In genomic region chr10:6737080-6737641, GRCh38 we compare ENCODE assay signal across 16 cellular contexts.
DNase-seq lines count a peak whose midpoint lies in the region; ATAC-seq and TF ChIP-seq lines count a peak whose summit lies in the region.
"Had no signal": no experiment of that assay in that cellular context is flagged by ENCODE, and none has a peak within 500 bp of the region (broad histone marks: within the 10 kb centered on the region; RNA-seq: fewer than 3 reads in every experiment).

No MANE protein-coding gene starts in this region.

- peak overlapping the region; percentile 74 for H3K27ac Mint-ChIP-seq in Calu3 (ENCODE audit: unreplicated experiment)
- H3K27ac Mint-ChIP-seq in naive thymus-derived CD4-positive, alpha-beta T cell, result no peak overlapping the region
- H3K27ac Mint-ChIP-seq in HFFc6, result no peak overlapping the region; the same call in 1 of the 2 replicates
- H3K27ac Mint-ChIP-seq: activated naive CD8-positive, alpha-beta T cell treated with anti-CD3 and anti-CD28 coated beads, Interleukin-2, amount 50 U/mL, for 24 hours; IgD-negative memory B cell had no signal

- no peaks in the 10 kb centered on the region for H3K27me3 Mint-ChIP-seq in Calu3 (ENCODE audit: unreplicated experiment)
- H3K27me3 Mint-ChIP-seq in naive thymus-derived CD4-positive, alpha-beta T cell, result peaks cover 28 to 47% (median 41%) of the 10 kb centered on the region in 5 donors
- peaks cover 4% of the 10 kb centered on the region for H3K27me3 Mint-ChIP-seq in HFFc6 (ENCODE audit: insufficient read depth)

- H3K4me3 Mint-ChIP-seq in Calu3 (ENCODE audit: low read depth, unreplicated experiment) (peak overlapping the region; percentile 79), HFFc6 (no peak overlapping the region)
- no peak overlapping the region for H3K4me3 Mint-ChIP-seq in naive thymus-derived CD4-positive, alpha-beta T cell
- H3K4me3 Mint-ChIP-seq: activated naive CD8-positive, alpha-beta T cell treated with anti-CD3 and anti-CD28 coated beads, Interleukin-2, amount 50 U/mL, for 24 hours; IgD-negative memory B cell had no signal

- H3K27me3 ChIP-seq in naive thymus-derived CD4-positive, alpha-beta T cell (ENCODE audit: control insufficient read depth in 2 of 2, insufficient read depth in 2 of 2, low read length in 2 of 2), result peaks cover 0 to 5% of the 10 kb centered on the region in 2 donors
- H3K27me3 ChIP-seq: BLaER1 had no signal

- peaks cover 48% of the 10 kb centered on the region for H3K36me3 Mint-ChIP-seq in Calu3 (ENCODE audit: insufficient read depth, unreplicated experiment)
- H3K36me3 Mint-ChIP-seq in naive thymus-derived CD4-positive, alpha-beta T cell, result no peaks in the 10 kb centered on the region
- H3K36me3 Mint-ChIP-seq in HFFc6 (ENCODE audit: low read depth), result no peaks in the 10 kb centered on the region
- H3K36me3 Mint-ChIP-seq: IgD-negative memory B cell had no signal

- intact Hi-C loops in Calu3 (cut with micrococcal nuclease; ENCODE audit: unreplicated experiment) (loop anchor here (5.0 to 10.0 kb wide), 3 partner anchors 60 to 950 kb away; no protein-coding TSS in a partner anchor), mucosa of descending colon (cut with DNase I, micrococcal nuclease) (no loop called here)
- intact Hi-C loops in naive thymus-derived CD4-positive, alpha-beta T cell (cut with micrococcal nuclease), result no loop called here

- H3K27ac ChIP-seq in naive thymus-derived CD4-positive, alpha-beta T cell (ENCODE audit: low read depth, low read length), result no peak overlapping the region
- H3K27ac ChIP-seq: BLaER1, esophagus muscularis mucosa had no signal

- H3K9me3 ChIP-seq in naive thymus-derived CD4-positive, alpha-beta T cell (ENCODE audit: control insufficient read depth in 2 of 3, low read length in 3 of 3), result no peaks in the 10 kb centered on the region
- no peaks in the 10 kb centered on the region for H3K9me3 ChIP-seq in mucosa of descending colon
- H3K9me3 ChIP-seq: BLaER1, esophagus muscularis mucosa had no signal

- CTCF ChIA-PET in Calu3 (lab: Charles Lee), result interaction anchor here (0.7 to 1.8 kb wide), 6 partner anchors 15 to 158 kb away, joined by 3 to 12 read pairs (median 4); no protein-coding TSS in a partner anchor
- CTCF ChIA-PET in naive thymus-derived CD4-positive, alpha-beta T cell (lab: Charles Lee), result no interaction called here

- H3K4me1 Mint-ChIP-seq in Calu3 (ENCODE audit: low read depth, unreplicated experiment), result peaks cover 63% of the 10 kb centered on the region
- H3K4me1 Mint-ChIP-seq in naive thymus-derived CD4-positive, alpha-beta T cell, result peaks cover 0 to 9% (median 0%) of the 10 kb centered on the region in 7 donors
- H3K4me1 Mint-ChIP-seq in HFFc6 (ENCODE audit: low read depth), result peaks cover 38% of the 10 kb centered on the region
- H3K4me1 Mint-ChIP-seq: activated naive CD8-positive, alpha-beta T cell treated with anti-CD3 and anti-CD28 coated beads, Interleukin-2, amount 50 U/mL, for 24 hours; IgD-negative memory B cell had no signal

- DNase-seq in Calu3, result peak; percentile 83
- peak; percentile 56 for DNase-seq in NCI-H226
- peak; percentile 87 for DNase-seq in myocyte (ENCODE audit: low read depth)
- no peak for DNase-seq in naive thymus-derived CD4-positive, alpha-beta T cell
- no peak for DNase-seq in mucosa of descending colon
- DNase-seq in HFFc6, result no peak
- DNase-seq: activated CD4-positive, alpha-beta T cell treated with anti-CD3 and anti-CD28 coated beads, Interleukin-2, amount 50 U/mL, for 4 hours; activated naive CD8-positive, alpha-beta T cell treated with anti-CD3 and anti-CD28 coated beads, Interleukin-2, amount 50 U/mL, for 24 hours; midbrain; stimulated activated CD4-positive, alpha-beta T cell treated with anti-CD3 and anti-CD28 coated beads, Interleukin-15, amount 100 ng/mL, for 24 hours; stimulated activated naive CD4-positive, alpha-beta T cell treated with Interleukin-2 at 50 U/mL for 16 hours had no signal

- TF ChIP-seq CTCF in Calu3 (IDR thresholded peaks at IDR 0.05; ENCODE audit: unreplicated experiment), result no peak
- no peak for TF ChIP-seq CTCF in mucosa of descending colon (IDR thresholded peaks at IDR 0.05)
- TF ChIP-seq CTCF in HFFc6 (IDR thresholded peaks at IDR 0.05), result no peak

- H3K4me3 ChIP-seq in naive thymus-derived CD4-positive, alpha-beta T cell (ENCODE audit: low read length), result no peak overlapping the region
- no peak overlapping the region for H3K4me3 ChIP-seq in mucosa of descending colon
- H3K4me3 ChIP-seq: BLaER1, esophagus muscularis mucosa had no signal

- no peaks in the 10 kb centered on the region for H3K9me3 Mint-ChIP-seq in Calu3 (ENCODE audit: low read depth, unreplicated experiment)
- H3K9me3 Mint-ChIP-seq in naive thymus-derived CD4-positive, alpha-beta T cell, result peaks cover 0 to 2% (median 0%) of the 10 kb centered on the region in 11 donors
- H3K9me3 Mint-ChIP-seq in HFFc6, result no peaks in the 10 kb centered on the region
- H3K9me3 Mint-ChIP-seq: activated naive CD8-positive, alpha-beta T cell treated with anti-CD3 and anti-CD28 coated beads, Interleukin-2, amount 50 U/mL, for 24 hours had no signal

- H3K36me3 ChIP-seq in naive thymus-derived CD4-positive, alpha-beta T cell (ENCODE audit: control insufficient read depth in 2 of 3, insufficient read depth in 3 of 3, low read length in 3 of 3), result no peaks in the 10 kb centered on the region
- H3K36me3 ChIP-seq in mucosa of descending colon (ENCODE audit: low read depth), result no peaks in the 10 kb centered on the region
- H3K36me3 ChIP-seq: BLaER1, esophagus muscularis mucosa had no signal

- ATAC-seq in esophagus mucosa, result peak; percentile 89
- no peak for ATAC-seq in naive thymus-derived CD4-positive, alpha-beta T cell
- no peak for ATAC-seq in mucosa of descending colon
- no peak for ATAC-seq in HG02588 (IDR thresholded peaks at IDR 0.05; ENCODE audit: unreplicated experiment)
- ATAC-seq: activated naive CD8-positive, alpha-beta T cell treated with anti-CD3 and anti-CD28 coated beads, Interleukin-2, amount 50 U/mL, for 24 hours had no signal

- BruUV-seq in Calu3 (replicated peaks; lab: Mats Ljungman, UMichigan), result no TSS peak

- POLR2A ChIA-PET in naive thymus-derived CD4-positive, alpha-beta T cell (lab: Charles Lee), result no interaction called here

- no peaks in the 10 kb centered on the region for H3K4me1 ChIP-seq in naive thymus-derived CD4-positive, alpha-beta T cell (ENCODE audit: control insufficient read depth in 2 of 2, insufficient read depth in 2 of 2, low read length in 2 of 2)
- no peaks in the 10 kb centered on the region for H3K4me1 ChIP-seq in mucosa of descending colon (ENCODE audit: low read depth)
- H3K4me1 ChIP-seq: BLaER1 had no signal

Comparison
In these comparisons a context has a peak if more than half of its experiments do, and no peak if none do; other contexts are left out.
1. DNase-seq: peak in Calu3 (single experiment), NCI-H226 (single experiment) and myocyte (single experiment); none in naive thymus-derived CD4-positive, alpha-beta T cell (0 of 9), mucosa of descending colon (0 of 3) and HFFc6 (single experiment).